Comparison of ENCODE assay signal across 25 cellular contexts in genomic region chr6:168994966-168995365, GRCh38.
"Had no signal": no experiment of that assay in that cellular context is flagged by ENCODE, and none has a peak within 500 bp of the region (broad histone marks: within the 10 kb centered on the region; RNA-seq: fewer than 3 reads in every experiment).

No MANE protein-coding gene starts in this region.

- H3K9me3 ChIP-seq: body of pancreas, gastroesophageal sphincter, thyroid gland had no signal

- H3K9me3 Mint-ChIP-seq: activated CD4-positive, alpha-beta T cell treated with anti-CD3 and anti-CD28 coated beads, Interleukin-2, amount 10 ng/mL, durations not matched to agents 7 days and 5 days; activated CD8-positive, alpha-beta T cell treated with anti-CD3 and anti-CD28 coated beads for 36 hours; activated naive CD4-positive, alpha-beta T cell treated with anti-CD3 and anti-CD28 coated beads, Interleukin-2, amount 10 ng/mL, durations not matched to agents 7 days and 5 days; memory B cell; nephron progenitor cell; stimulated activated memory B cell treated with anti-CD40 and anti-IgM and Interleukin-4, amounts not matched to agents 10 μg/mL and 1 μg/mL and 100 μg/mL, for 72 hours; T-cell; T-helper 2 cell treated with Interferon-gamma antibody and Interleukin-4, amounts not matched to agents 5 μg/mL and 100 μg/mL, for 36 hours had no signal

- H3K27ac Mint-ChIP-seq: activated CD4-positive, alpha-beta T cell treated with anti-CD3 and anti-CD28 coated beads, Interleukin-2, amount 10 ng/mL, durations not matched to agents 7 days and 5 days; activated CD8-positive, alpha-beta memory T cell treated with anti-CD3 and anti-CD28 coated beads, Interleukin-2, amount 10 ng/mL, durations not matched to agents 7 days and 5 days; activated CD8-positive, alpha-beta T cell treated with anti-CD3 and anti-CD28 coated beads for 36 hours; activated naive CD4-positive, alpha-beta T cell treated with anti-CD3 and anti-CD28 coated beads, Interleukin-2, amount 10 ng/mL, durations not matched to agents 7 days and 5 days; memory B cell; nephron progenitor cell; stimulated activated memory B cell treated with anti-CD40 and anti-IgM and Interleukin-4, amounts not matched to agents 10 μg/mL and 1 μg/mL and 100 μg/mL, for 72 hours; T-cell; T-helper 2 cell treated with Interferon-gamma antibody and Interleukin-4, amounts not matched to agents 5 μg/mL and 100 μg/mL, for 36 hours had no signal

- H3K36me3 Mint-ChIP-seq: activated CD8-positive, alpha-beta memory T cell treated with anti-CD3 and anti-CD28 coated beads, Interleukin-2, amount 10 ng/mL, durations not matched to agents 7 days and 5 days; activated naive CD4-positive, alpha-beta T cell treated with anti-CD3 and anti-CD28 coated beads, Interleukin-2, amount 10 ng/mL, durations not matched to agents 7 days and 5 days; memory B cell; stimulated activated memory B cell treated with anti-CD40 and anti-IgM and Interleukin-4, amounts not matched to agents 10 μg/mL and 1 μg/mL and 100 μg/mL, for 72 hours; T-cell had no signal

- DNase-seq: activated CD4-positive, alpha-beta T cell treated with anti-CD3 and anti-CD28 coated beads, Interleukin-2, amount 10 ng/mL, durations not matched to agents 7 days and 5 days; activated CD8-positive, alpha-beta memory T cell treated with anti-CD3 and anti-CD28 coated beads, Interleukin-2, amount 10 ng/mL, durations not matched to agents 7 days and 5 days; activated CD8-positive, alpha-beta T cell treated with anti-CD3 and anti-CD28 coated beads for 36 hours; activated effector memory CD4-positive, alpha-beta T cell treated with anti-CD3 and anti-CD28 coated beads, Interleukin-2, amount 50 U/mL, for 16 hours; activated naive CD4-positive, alpha-beta T cell treated with anti-CD3 and anti-CD28 coated beads, Interleukin-2, amount 10 ng/mL, durations not matched to agents 7 days and 5 days; activated T-cell treated with anti-CD3 and anti-CD28 coated beads for 4 hours; body of pancreas; caudate nucleus; dermis blood vessel endothelial cell; effector memory CD4-positive, alpha-beta T cell; head of caudate nucleus; left cardiac atrium; nephron progenitor cell; nucleus accumbens; stimulated activated CD4-positive, alpha-beta T cell treated with anti-CD3 and anti-CD28 coated beads, Interleukin-15, amount 100 ng/mL, for 24 hours; T-cell; thyroid gland had no signal

- H3K27ac ChIP-seq: body of pancreas, gastroesophageal sphincter, thyroid gland, VCaP had no signal

- H3K36me3 ChIP-seq: gastroesophageal sphincter, thyroid gland had no signal

- ATAC-seq: activated CD4-positive, CD25-positive, alpha-beta regulatory T cell treated with anti-CD3 and anti-CD28 coated beads, Interleukin-2, amount 50 U/mL, for 24 hours; activated CD8-positive, alpha-beta memory T cell treated with anti-CD3 and anti-CD28 coated beads, Interleukin-2, amount 10 ng/mL, durations not matched to agents 7 days and 5 days; activated CD8-positive, alpha-beta T cell treated with anti-CD3 and anti-CD28 coated beads for 36 hours; body of pancreas; esophagus mucosa; gastroesophageal sphincter; left cardiac atrium; stimulated activated memory B cell treated with anti-CD40 and anti-IgM and Interleukin-4, amounts not matched to agents 10 μg/mL and 1 μg/mL and 100 μg/mL, for 72 hours had no signal

- H3K4me3 ChIP-seq: body of pancreas, gastroesophageal sphincter, smooth muscle cell, thyroid gland had no signal

- H3K4me3 Mint-ChIP-seq: activated CD4-positive, alpha-beta T cell treated with anti-CD3 and anti-CD28 coated beads, Interleukin-2, amount 10 ng/mL, durations not matched to agents 7 days and 5 days; activated CD8-positive, alpha-beta memory T cell treated with anti-CD3 and anti-CD28 coated beads, Interleukin-2, amount 10 ng/mL, durations not matched to agents 7 days and 5 days; activated CD8-positive, alpha-beta T cell treated with anti-CD3 and anti-CD28 coated beads for 36 hours; activated naive CD4-positive, alpha-beta T cell treated with anti-CD3 and anti-CD28 coated beads, Interleukin-2, amount 10 ng/mL, durations not matched to agents 7 days and 5 days; memory B cell; nephron progenitor cell; stimulated activated memory B cell treated with anti-CD40 and anti-IgM and Interleukin-4, amounts not matched to agents 10 μg/mL and 1 μg/mL and 100 μg/mL, for 72 hours; T-cell; T-helper 2 cell treated with Interferon-gamma antibody and Interleukin-4, amounts not matched to agents 5 μg/mL and 100 μg/mL, for 36 hours had no signal

- H3K4me1 ChIP-seq: body of pancreas, thyroid gland had no signal

- H3K27me3 Mint-ChIP-seq: activated CD4-positive, alpha-beta T cell treated with anti-CD3 and anti-CD28 coated beads, Interleukin-2, amount 10 ng/mL, durations not matched to agents 7 days and 5 days; activated CD8-positive, alpha-beta memory T cell treated with anti-CD3 and anti-CD28 coated beads, Interleukin-2, amount 10 ng/mL, durations not matched to agents 7 days and 5 days; activated CD8-positive, alpha-beta T cell treated with anti-CD3 and anti-CD28 coated beads for 36 hours; activated naive CD4-positive, alpha-beta T cell treated with anti-CD3 and anti-CD28 coated beads, Interleukin-2, amount 10 ng/mL, durations not matched to agents 7 days and 5 days; memory B cell; stimulated activated memory B cell treated with anti-CD40 and anti-IgM and Interleukin-4, amounts not matched to agents 10 μg/mL and 1 μg/mL and 100 μg/mL, for 72 hours; T-cell had no signal

- H3K4me1 Mint-ChIP-seq: activated CD4-positive, alpha-beta T cell treated with anti-CD3 and anti-CD28 coated beads, Interleukin-2, amount 10 ng/mL, durations not matched to agents 7 days and 5 days; activated CD8-positive, alpha-beta memory T cell treated with anti-CD3 and anti-CD28 coated beads, Interleukin-2, amount 10 ng/mL, durations not matched to agents 7 days and 5 days; activated naive CD4-positive, alpha-beta T cell treated with anti-CD3 and anti-CD28 coated beads, Interleukin-2, amount 10 ng/mL, durations not matched to agents 7 days and 5 days; memory B cell; stimulated activated memory B cell treated with anti-CD40 and anti-IgM and Interleukin-4, amounts not matched to agents 10 μg/mL and 1 μg/mL and 100 μg/mL, for 72 hours; T-cell had no signal

- H3K27me3 ChIP-seq: body of pancreas, gastroesophageal sphincter, thyroid gland had no signal
